Comparison of ENCODE assay signal across 8 cellular contexts in genomic region chr9:93577940-93578682, GRCh38. TPM values are rescaled to one million over a fixed set of nuclear protein-coding genes. Genes with fewer than 3 reads are reported as not detected.
DNase-seq lines count a peak whose midpoint lies in the region; ATAC-seq and TF ChIP-seq lines count a peak whose summit lies in the region.

No MANE protein-coding gene starts in this region.

- POLR2A ChIA-PET in CD8-positive, alpha-beta T cell (lab: Charles Lee), result interaction anchor here (1.2 to 1.3 kb wide), 3 partner anchors 11 to 21 kb away, joined by 5 to 12 read pairs (median 8); no protein-coding TSS in a partner anchor
- POLR2A ChIA-PET in PC-9 (lab: Charles Lee; ENCODE audit: unreplicated experiment) (no interaction called here), HEK293T (lab: Yijun Ruan, JAX) (interaction anchor here (1.1 to 1.4 kb wide), 2 partner anchors 11 to 12 kb away, joined by 6 to 9 read pairs; no protein-coding TSS in a partner anchor)

- H3K4me3 ChIP-seq in CD8-positive, alpha-beta T cell (ENCODE audit: low read depth, low read length), result peak overlapping the region; percentile 59
- H3K4me3 ChIP-seq in PC-9 (peak overlapping the region; percentile 61), endodermal cell (ENCODE audit: low read length) (peak overlapping the region; percentile 88)

- H3K27ac ChIP-seq in CD8-positive, alpha-beta T cell (ENCODE audit: low read depth, low read length), result no peak overlapping the region
- peak overlapping the region; percentile 6 for H3K27ac ChIP-seq in PC-9
- no peak overlapping the region for H3K27ac ChIP-seq in endodermal cell (ENCODE audit: low read depth, low read length)

- no peak for ATAC-seq in CD8-positive, alpha-beta T cell
- no peak for ATAC-seq in GM18907 (IDR thresholded peaks at IDR 0.05; ENCODE audit: unreplicated experiment)

- H3K9ac ChIP-seq in endodermal cell (ENCODE audit: extremely low read depth, low read length, poor library complexity, severe bottlenecking), result peak overlapping the region; percentile 51

- H2AFZ ChIP-seq in PC-9, result peak overlapping the region; percentile 79; the same call in 1 of the 2 replicates

- H3K4me1 Mint-ChIP-seq in CD8-positive, alpha-beta T cell (ENCODE audit: low read depth), result peaks cover 62% of the 10 kb centered on the region
- H3K4me1 Mint-ChIP-seq in endodermal cell (peaks cover 35% of the 10 kb centered on the region), neural crest cell (peaks cover 70% of the 10 kb centered on the region)

- peaks cover 28% of the 10 kb centered on the region for H3K4me1 ChIP-seq in CD8-positive, alpha-beta T cell (ENCODE audit: insufficient read depth, low read length)
- H3K4me1 ChIP-seq in PC-9 (replicated peaks; ENCODE audit: insufficient read depth) (peaks cover 14% of the 10 kb centered on the region), endodermal cell (ENCODE audit: control insufficient read depth, insufficient read depth, low read length) (peaks cover 14% of the 10 kb centered on the region)

- peak in 2 of 7 experiments; percentile 10 to 46 for DNase-seq in CD8-positive, alpha-beta T cell
- DNase-seq in PC-9, result no peak
- peak; percentile 52 for DNase-seq in endodermal cell
- no peak for DNase-seq in neural crest cell (ENCODE audit: low read depth, low spot score)
- no peak for DNase-seq in HEK293T (ENCODE audit: extremely low spot score)
- DNase-seq in GDM1 (lab: John Stamatoyannopoulos, UW), result no peak
- DNase-seq in Kasumi-1 (lab: John Stamatoyannopoulos, UW), result no peak

- BruUV-seq in PC-9 (replicated peaks; lab: Mats Ljungman, UMichigan), result TSS peak; percentile 29

- no peaks in the 10 kb centered on the region for H3K9me2 ChIP-seq in PC-9 (ENCODE audit: insufficient read depth)

- peaks cover 4% of the 10 kb centered on the region for H3K36me3 Mint-ChIP-seq in CD8-positive, alpha-beta T cell
- H3K36me3 Mint-ChIP-seq in endodermal cell (ENCODE audit: low read depth) (no peaks in the 10 kb centered on the region), neural crest cell (ENCODE audit: low read depth) (peaks cover 2% of the 10 kb centered on the region)

- TF ChIP-seq CTCF in CD8-positive, alpha-beta T cell (IDR thresholded peaks at IDR 0.05), result no peak
- no peak for TF ChIP-seq CTCF in PC-9 (conservative IDR thresholded peaks at IDR 0.05)
- TF ChIP-seq CTCF in endodermal cell (conservative IDR thresholded peaks at IDR 0.05), result no peak
- TF ChIP-seq CTCF in neural crest cell (conservative IDR thresholded peaks at IDR 0.05), result no peak

- peaks cover 58% of the 10 kb centered on the region for H3K79me2 ChIP-seq in PC-9 (ENCODE audit: low read depth)

- peak overlapping the region; percentile 85 for H3K4me3 Mint-ChIP-seq in CD8-positive, alpha-beta T cell
- peak overlapping the region; percentile 74 for H3K4me3 Mint-ChIP-seq in endodermal cell
- H3K4me3 Mint-ChIP-seq in neural crest cell, result peak overlapping the region; percentile 92

- no peaks in the 10 kb centered on the region; the same call in 1 of the 2 replicates for H3F3A ChIP-seq in PC-9 (ENCODE audit: insufficient read depth, low read depth)

- peaks cover 5% of the 10 kb centered on the region; the same call in 1 of the 2 replicates for H4K20me1 ChIP-seq in PC-9 (ENCODE audit: insufficient read depth)

- 85 to 94% methylated on average over 7 to 14 of the region's 14 CpGs for WGBS in endodermal cell (ENCODE audit: insufficient coverage in 1 of 2, insufficient read length in 1 of 2), 2 experiments

- intact Hi-C loops in CD8-positive, alpha-beta T cell (cut with DNase I, micrococcal nuclease), result loop anchor here in 1 of 2 experiments (5.0 to 10.0 kb wide), 4 partner anchors 597 to 1456 kb away; partner anchors contain the start of genes IARS1 and ZNF169
- intact Hi-C loops in PC-9 (cut with micrococcal nuclease; ENCODE audit: unreplicated experiment), result loop anchor here (5.0 kb wide), 3 partner anchors 104 to 1426 kb away; partner anchors contain the start of gene NINJ1

- H3K4me2 ChIP-seq in PC-9, result peak overlapping the region; percentile 79

- H3K27me3 ChIP-seq in CD8-positive, alpha-beta T cell (ENCODE audit: insufficient read depth, low read length), result no peaks in the 10 kb centered on the region
- H3K27me3 ChIP-seq in PC-9 (ENCODE audit: insufficient read depth, low read depth) (no peaks in the 10 kb centered on the region), endodermal cell (ENCODE audit: control insufficient read depth, insufficient read depth, low read length, poor library complexity, severe bottlenecking) (no peaks in the 10 kb centered on the region)

- no peaks in the 10 kb centered on the region for H3K36me3 ChIP-seq in CD8-positive, alpha-beta T cell (ENCODE audit: insufficient read depth, low read length)
- no peaks in the 10 kb centered on the region for H3K36me3 ChIP-seq in PC-9 (ENCODE audit: low read depth)
- peaks cover 3% of the 10 kb centered on the region for H3K36me3 ChIP-seq in endodermal cell (ENCODE audit: control insufficient read depth, insufficient read depth, low read length)

- CTCF ChIA-PET in CD8-positive, alpha-beta T cell (lab: Charles Lee), result interaction anchor here (0.7 to 1.3 kb wide), 2 partner anchors 8 to 12 kb away, joined by 5 to 6 read pairs; no protein-coding TSS in a partner anchor
- CTCF ChIA-PET in PC-9 (lab: Charles Lee) (no interaction called here), HEK293T (lab: Yijun Ruan, JAX) (no interaction called here)

- peaks cover under 1% of the 10 kb centered on the region for H3K9me3 Mint-ChIP-seq in CD8-positive, alpha-beta T cell
- no peaks in the 10 kb centered on the region for H3K9me3 Mint-ChIP-seq in endodermal cell
- no peaks in the 10 kb centered on the region for H3K9me3 Mint-ChIP-seq in neural crest cell

- no peaks in the 10 kb centered on the region for H3K9me3 ChIP-seq in CD8-positive, alpha-beta T cell (ENCODE audit: low read length)
- no peaks in the 10 kb centered on the region for H3K9me3 ChIP-seq in PC-9 (ENCODE audit: insufficient read depth, low read depth)
- no peaks in the 10 kb centered on the region for H3K9me3 ChIP-seq in endodermal cell (ENCODE audit: control insufficient read depth, low read length)

- H3K27ac Mint-ChIP-seq in CD8-positive, alpha-beta T cell, result peak overlapping the region; percentile 89
- H3K27ac Mint-ChIP-seq in endodermal cell (no peak overlapping the region), neural crest cell (ENCODE audit: unreplicated experiment) (peak overlapping the region; percentile 75)

- no peaks in the 10 kb centered on the region for H3K27me3 Mint-ChIP-seq in CD8-positive, alpha-beta T cell (ENCODE audit: low read depth)
- H3K27me3 Mint-ChIP-seq in endodermal cell (ENCODE audit: insufficient read depth), result peaks cover 10% of the 10 kb centered on the region
- no peaks in the 10 kb centered on the region for H3K27me3 Mint-ChIP-seq in neural crest cell (ENCODE audit: low read depth)

TF ChIP-seq in HEK293T, 16 proteins besides CTCF, POLR2A, EP300 and RAD21:
- TF ChIP-seq SP1 (IDR thresholded peaks at IDR 0.05), result no peak
- no peak for TF ChIP-seq ELF4 (IDR thresholded peaks at IDR 0.05)
- no peak for TF ChIP-seq LEF1 (IDR thresholded peaks at IDR 0.05; ENCODE audit: borderline replicate concordance)
- no peak for TF ChIP-seq TARDBP (IDR thresholded peaks at IDR 0.05)
- no peak for TF ChIP-seq FOXK2 (IDR thresholded peaks at IDR 0.05)
- no peak for TF ChIP-seq FOXM1 (IDR thresholded peaks at IDR 0.05; ENCODE audit: borderline replicate concordance)
- TF ChIP-seq L3MBTL2 (conservative IDR thresholded peaks at IDR 0.05), result no peak
- no peak for TF ChIP-seq NFRKB (IDR thresholded peaks at IDR 0.05)

RNA-seq across cellular contexts. Expression of gene PHF2, which starts 1.7 kb away (rescaled TPM):
- total RNA-seq in CD8-positive, alpha-beta T cell, result 10 to 100 TPM; 23.9 to 25.7 TPM
- total RNA-seq in PC-9 (2021) (24.5 and 26.3 TPM in 2 replicates), endodermal cell (10 to 100 TPM; 17.1 to 20.2 TPM), neural crest cell (34.4 and 34.7 TPM in 2 replicates)
- 21.4 TPM for polyA plus RNA-seq in endodermal cell (2013, experiment 1 of 2)
- polyA plus RNA-seq in endodermal cell (2013, experiment 2 of 2), result 21.7 TPM
